Comparison of ENCODE assay signal across 6 cellular contexts in genomic region chr10:70206762-70207161, GRCh38.
"Had no signal": no experiment of that assay in that cellular context is flagged by ENCODE, and none has a peak within 500 bp of the region (broad histone marks: within the 10 kb centered on the region; RNA-seq: fewer than 3 reads in every experiment).

No MANE protein-coding gene starts in this region.

- FAIRE-seq: HTR-8/SVneo had no signal

- H3K27ac ChIP-seq: HL-60, KMS-11 had no signal

- DNase-seq: IMR-90, KBM-7, KG1 had no signal

- H3K4me2 ChIP-seq: KMS-11 had no signal

- H3K9ac ChIP-seq: KMS-11 had no signal
